In genomic region chr1:10629816-10630571, GRCh38 we compare ENCODE assay signal across 1 cellular context.
TF ChIP-seq lines count a peak whose summit lies in the region.

No MANE protein-coding gene starts in this region.

TF ChIP-seq in GM23338, 12 proteins besides CTCF, POLR2A, EP300 and RAD21 (continued from another document):
- TF ChIP-seq ZNF462 (CRISPR knock-in tag; IDR thresholded peaks at IDR 0.05), result no peak
- no peak for TF ChIP-seq EZH2 (IDR thresholded peaks at IDR 0.05; ENCODE audit: low read depth, unreplicated experiment)
TF ChIP-seq in GM23338: peak in this region for 0.
